ENCODE assay signal across 8 cellular contexts in genomic region chr16:58299757-58300349, GRCh38. TPM values are rescaled to one million over a fixed set of nuclear protein-coding genes. Genes with fewer than 3 reads are reported as not detected.
A peak's percentile ranks its signal among the peaks of the same experiment; 100 is the strongest.
DNase-seq lines count a peak whose midpoint lies in the region; ATAC-seq, FAIRE-seq and TF ChIP-seq lines count a peak whose summit lies in the region.

No MANE protein-coding gene starts in this region.

- peaks cover 26% of the 10 kb centered on the region for H3K27me3 Mint-ChIP-seq in activated CD8-positive, alpha-beta memory T cell treated with anti-CD3 and anti-CD28 coated beads, Interleukin-2, amount 10 ng/mL, durations not matched to agents 7 days and 5 days
- H3K27me3 Mint-ChIP-seq in chondrocyte (ENCODE audit: low read depth): peaks cover 13% of the 10 kb centered on the region

- no peaks in the 10 kb centered on the region for H3K36me3 ChIP-seq in small intestine (ENCODE audit: control insufficient read depth in 2 of 2, insufficient read depth in 2 of 2, low read length in 2 of 2)

- no peaks in the 10 kb centered on the region for H3K9me3 ChIP-seq in small intestine (ENCODE audit: control insufficient read depth, low read depth)

- no peak for ATAC-seq in activated CD8-positive, alpha-beta memory T cell treated with anti-CD3 and anti-CD28 coated beads, Interleukin-2, amount 10 ng/mL, durations not matched to agents 7 days and 5 days
- ATAC-seq in GM21447 (IDR thresholded peaks at IDR 0.05; ENCODE audit: unreplicated experiment): no peak

- H3K27ac ChIP-seq in small intestine (ENCODE audit: low read depth in 1 of 2, low read length in 1 of 2): no peak overlapping the region

- H3K4me1 ChIP-seq in small intestine (ENCODE audit: control insufficient read depth in 2 of 2, insufficient read depth in 1 of 2, low read depth in 1 of 2, low read length in 1 of 2): no peaks in the 10 kb centered on the region

- H3K27me3 ChIP-seq in small intestine (ENCODE audit: control insufficient read depth in 2 of 2, insufficient read depth in 2 of 2, low read length in 2 of 2): no peaks in the 10 kb centered on the region

- peak; percentile 54 for TF ChIP-seq CTCF in chondrocyte (IDR thresholded peaks at IDR 0.05)

- no peaks in the 10 kb centered on the region for H3K4me1 Mint-ChIP-seq in activated CD8-positive, alpha-beta memory T cell treated with anti-CD3 and anti-CD28 coated beads, Interleukin-2, amount 10 ng/mL, durations not matched to agents 7 days and 5 days
- H3K4me1 Mint-ChIP-seq in chondrocyte (ENCODE audit: low read depth): no peaks in the 10 kb centered on the region

- no peak overlapping the region for H3K27ac Mint-ChIP-seq in activated CD8-positive, alpha-beta memory T cell treated with anti-CD3 and anti-CD28 coated beads, Interleukin-2, amount 10 ng/mL, durations not matched to agents 7 days and 5 days
- no peak overlapping the region for H3K27ac Mint-ChIP-seq in chondrocyte (ENCODE audit: unreplicated experiment)

- CTCF ChIA-PET in activated CD8-positive, alpha-beta memory T cell treated with anti-CD3 and anti-CD28 coated beads, Interleukin-2, amount 10 ng/mL, durations not matched to agents 7 days and 5 days (lab: Charles Lee): interaction anchor here (1.0 to 2.5 kb wide), 6 partner anchors 11 to 188 kb away, joined by 3 to 11 read pairs (median 4); no protein-coding TSS in a partner anchor

- no peak for FAIRE-seq in small intestine (lab: Jason Lieb, UNC)

- H3K4me3 Mint-ChIP-seq in activated CD8-positive, alpha-beta memory T cell treated with anti-CD3 and anti-CD28 coated beads, Interleukin-2, amount 10 ng/mL, durations not matched to agents 7 days and 5 days: no peak overlapping the region
- no peak overlapping the region for H3K4me3 Mint-ChIP-seq in chondrocyte (ENCODE audit: unreplicated experiment)

- H3K9me3 Mint-ChIP-seq in activated CD8-positive, alpha-beta memory T cell treated with anti-CD3 and anti-CD28 coated beads, Interleukin-2, amount 10 ng/mL, durations not matched to agents 7 days and 5 days (ENCODE audit: low read depth): peaks cover 6% of the 10 kb centered on the region
- H3K9me3 Mint-ChIP-seq in chondrocyte (ENCODE audit: low read depth): peaks cover 35% of the 10 kb centered on the region

- no peak overlapping the region for H3K4me3 ChIP-seq in small intestine (ENCODE audit: low read depth in 1 of 2, low read length in 2 of 2)

- H3K36me3 Mint-ChIP-seq in activated CD8-positive, alpha-beta memory T cell treated with anti-CD3 and anti-CD28 coated beads, Interleukin-2, amount 10 ng/mL, durations not matched to agents 7 days and 5 days: no peaks in the 10 kb centered on the region
- H3K36me3 Mint-ChIP-seq in chondrocyte (ENCODE audit: low read depth): peaks cover 2% of the 10 kb centered on the region

- WGBS in small intestine, 3 donors: 49 to 53% (median 52%) methylated on average over 3 of the region's 3 CpGs

- DNase-seq in activated CD8-positive, alpha-beta memory T cell treated with anti-CD3 and anti-CD28 coated beads, Interleukin-2, amount 10 ng/mL, durations not matched to agents 7 days and 5 days: peak; percentile 49
- no peak for DNase-seq in activated CD8-positive, alpha-beta memory T cell treated with anti-CD3 and anti-CD28 coated beads for 24 hours
- DNase-seq in NCI-H460 (ENCODE audit: extremely low read depth, low read depth) (peak; percentile 18), chondrocyte (ENCODE audit: low spot score) (no peak), small intestine (peak; percentile 10), SW 1271 (lab: John Stamatoyannopoulos, UW) (no peak), ureter (ENCODE audit: low spot score) (no peak)

RNA-seq across cellular contexts. Expression of gene PRSS54, which starts 5.0 kb away (rescaled TPM):
- total RNA-seq in activated CD8-positive, alpha-beta memory T cell treated with anti-CD3 and anti-CD28 coated beads, Interleukin-2, amount 10 ng/mL, durations not matched to agents 7 days and 5 days: not detected
- not detected in 2 replicates for total RNA-seq in NCI-H460 (2014; rRNA removed; shearing (Covaris generic))
- not detected in 2 replicates for polyA plus RNA-seq in NCI-H460 (2014; cell fraction: nucleus; rRNA removed)
- not detected in 3 replicates for total RNA-seq in chondrocyte
- not detected for polyA plus RNA-seq in small intestine
- not detected for total RNA-seq in ureter

Comparison
In these comparisons a context has a peak if more than half of its experiments do, and no peak if none do; other contexts are left out.
1. DNase-seq: peak in activated CD8-positive, alpha-beta memory T cell treated with anti-CD3 and anti-CD28 coated beads, Interleukin-2, amount 10 ng/mL, durations not matched to agents 7 days and 5 days (single experiment), NCI-H460 (single experiment) and small intestine (single experiment); none in activated CD8-positive, alpha-beta memory T cell treated with anti-CD3 and anti-CD28 coated beads for 24 hours (single experiment), chondrocyte (single experiment), SW 1271 (0 of 2) and ureter (single experiment).